21 cellular contexts compared by ENCODE assay signal in genomic region chr17:72425133-72425795, GRCh38.
DNase-seq lines count a peak whose midpoint lies in the region; ATAC-seq, FAIRE-seq and TF ChIP-seq lines count a peak whose summit lies in the region.
"Had no signal": no experiment of that assay in that cellular context is flagged by ENCODE, and none has a peak within 500 bp of the region (broad histone marks: within the 10 kb centered on the region; RNA-seq: fewer than 3 reads in every experiment).

No MANE protein-coding gene starts in this region.

- H3K27ac ChIP-seq in RWPE2 (ENCODE audit: poor library complexity, severe bottlenecking) (peak overlapping the region; percentile 93), neural progenitor cell (no peak overlapping the region)

- H3K36me3 Mint-ChIP-seq in activated CD4-positive, alpha-beta memory T cell treated with anti-CD3 and anti-CD28 coated beads for 36 hours, result no peaks in the 10 kb centered on the region
- no peaks in the 10 kb centered on the region for H3K36me3 Mint-ChIP-seq in activated CD4-positive, alpha-beta memory T cell treated with anti-CD3 and anti-CD28 coated beads, Interleukin-2, amount 10 ng/mL, durations not matched to agents 7 days and 5 days (ENCODE audit: low read depth)
- no peaks in the 10 kb centered on the region for H3K36me3 Mint-ChIP-seq in neural progenitor cell
- H3K36me3 Mint-ChIP-seq: CD4-positive, CD25-positive, alpha-beta regulatory T cell had no signal

- CTCF ChIA-PET in activated CD4-positive, alpha-beta memory T cell treated with anti-CD3 and anti-CD28 coated beads for 36 hours (lab: Charles Lee), result no interaction called here
- CTCF ChIA-PET in activated CD4-positive, alpha-beta memory T cell treated with anti-CD3 and anti-CD28 coated beads, Interleukin-2, amount 10 ng/mL, durations not matched to agents 7 days and 5 days (lab: Charles Lee), result no interaction called here

- no peaks in the 10 kb centered on the region for H3K79me2 ChIP-seq in neural progenitor cell (ENCODE audit: low read depth)

- no peak overlapping the region for H3K4me2 ChIP-seq in neural progenitor cell

- peaks cover 45% of the 10 kb centered on the region for H3K4me1 Mint-ChIP-seq in activated CD4-positive, alpha-beta memory T cell treated with anti-CD3 and anti-CD28 coated beads for 36 hours (ENCODE audit: low read depth)
- H3K4me1 Mint-ChIP-seq in activated CD4-positive, alpha-beta memory T cell treated with anti-CD3 and anti-CD28 coated beads, Interleukin-2, amount 10 ng/mL, durations not matched to agents 7 days and 5 days, result peaks cover 29% of the 10 kb centered on the region
- peaks cover 10% of the 10 kb centered on the region for H3K4me1 Mint-ChIP-seq in neural progenitor cell

- H3K27ac Mint-ChIP-seq in activated CD4-positive, alpha-beta memory T cell treated with anti-CD3 and anti-CD28 coated beads for 36 hours, result no peak overlapping the region
- H3K27ac Mint-ChIP-seq in activated CD4-positive, alpha-beta memory T cell treated with anti-CD3 and anti-CD28 coated beads, Interleukin-2, amount 10 ng/mL, durations not matched to agents 7 days and 5 days, result no peak overlapping the region
- peak overlapping the region; percentile 21 for H3K27ac Mint-ChIP-seq in neural progenitor cell

- ATAC-seq in RWPE2 (ENCODE audit: low read depth) (no peak), GM21526 (IDR thresholded peaks at IDR 0.05; ENCODE audit: low FRiP score, unreplicated experiment) (no peak), left lobe of liver (no peak)
- ATAC-seq: HepG2 had no signal

- FAIRE-seq in GM18507 (lab: Jason Lieb, UNC), result peak; percentile 70
- FAIRE-seq: GM12892, HepG2 had no signal

- H3K9me3 ChIP-seq in RWPE2 (ENCODE audit: severe bottlenecking) (no peaks in the 10 kb centered on the region), neural progenitor cell (ENCODE audit: low read depth) (no peaks in the 10 kb centered on the region)
- H3K9me3 ChIP-seq: BE2C had no signal

- TF ChIP-seq CTCF in RWPE2 (IDR thresholded peaks at IDR 0.05; ENCODE audit: poor library complexity, severe bottlenecking), result no peak
- no peak for TF ChIP-seq CTCF in neural progenitor cell (IDR thresholded peaks at IDR 0.05)

- H4K20me1 ChIP-seq in neural progenitor cell (ENCODE audit: low read depth), result no peaks in the 10 kb centered on the region

- DNase-seq in activated CD4-positive, alpha-beta memory T cell treated with anti-CD3 and anti-CD28 coated beads for 36 hours, result peak; percentile 33
- DNase-seq in activated CD4-positive, alpha-beta memory T cell treated with anti-CD3 and anti-CD28 coated beads, Interleukin-2, amount 10 ng/mL, durations not matched to agents 7 days and 5 days, result no peak
- DNase-seq in GM18507 (ENCODE audit: extremely low spot score, insufficient read length, low read depth) (no peak), RWPE2 (ENCODE audit: low spot score) (no peak), neural progenitor cell (ENCODE audit: low spot score) (no peak), ecto neural progenitor cell (ENCODE audit: low spot score) (no peak), left lobe of liver (ENCODE audit: low spot score) (no peak)
- DNase-seq: 8988T; BE2C; CD4-positive, CD25-positive, alpha-beta regulatory T cell; EL; H9; KG1; NCI-H1417; NCI-H187; NCI-H226; NCI-H524; NCI-H82 had no signal

- no peak overlapping the region for H2AFZ ChIP-seq in neural progenitor cell (replicated peaks)

- H3K27me3 Mint-ChIP-seq in activated CD4-positive, alpha-beta memory T cell treated with anti-CD3 and anti-CD28 coated beads for 36 hours, result no peaks in the 10 kb centered on the region
- H3K27me3 Mint-ChIP-seq in activated CD4-positive, alpha-beta memory T cell treated with anti-CD3 and anti-CD28 coated beads, Interleukin-2, amount 10 ng/mL, durations not matched to agents 7 days and 5 days, result no peaks in the 10 kb centered on the region
- peaks cover 7% of the 10 kb centered on the region for H3K27me3 Mint-ChIP-seq in neural progenitor cell (ENCODE audit: insufficient read depth, low read depth)

- POLR2A ChIA-PET in activated CD4-positive, alpha-beta memory T cell treated with anti-CD3 and anti-CD28 coated beads for 36 hours (lab: Charles Lee), result no interaction called here
- POLR2A ChIA-PET in activated CD4-positive, alpha-beta memory T cell treated with anti-CD3 and anti-CD28 coated beads, Interleukin-2, amount 10 ng/mL, durations not matched to agents 7 days and 5 days (lab: Charles Lee), result no interaction called here

- H3K4me3 ChIP-seq in RWPE2 (ENCODE audit: severe bottlenecking), result no peak overlapping the region
- no peak overlapping the region for H3K4me3 ChIP-seq in neural progenitor cell

- no peak overlapping the region for H3K9ac ChIP-seq in neural progenitor cell

- peaks cover 19% of the 10 kb centered on the region for H3K36me3 ChIP-seq in RWPE2 (ENCODE audit: low read depth)
- no peaks in the 10 kb centered on the region for H3K36me3 ChIP-seq in neural progenitor cell
- H3K36me3 ChIP-seq: BE2C had no signal

- H3K9me3 Mint-ChIP-seq in activated CD4-positive, alpha-beta memory T cell treated with anti-CD3 and anti-CD28 coated beads for 36 hours, result no peaks in the 10 kb centered on the region
- no peaks in the 10 kb centered on the region for H3K9me3 Mint-ChIP-seq in activated CD4-positive, alpha-beta memory T cell treated with anti-CD3 and anti-CD28 coated beads, Interleukin-2, amount 10 ng/mL, durations not matched to agents 7 days and 5 days
- no peaks in the 10 kb centered on the region for H3K9me3 Mint-ChIP-seq in neural progenitor cell
- H3K9me3 Mint-ChIP-seq: H9 had no signal

- no peaks in the 10 kb centered on the region for H3F3A ChIP-seq in neural progenitor cell (ENCODE audit: low read depth)

- H3K27me3 ChIP-seq in RWPE2 (ENCODE audit: insufficient read depth, poor library complexity, severe bottlenecking) (no peaks in the 10 kb centered on the region), neural progenitor cell (no peaks in the 10 kb centered on the region)
- H3K27me3 ChIP-seq: BE2C had no signal

- H3K4me3 Mint-ChIP-seq in activated CD4-positive, alpha-beta memory T cell treated with anti-CD3 and anti-CD28 coated beads for 36 hours, result no peak overlapping the region
- no peak overlapping the region for H3K4me3 Mint-ChIP-seq in activated CD4-positive, alpha-beta memory T cell treated with anti-CD3 and anti-CD28 coated beads, Interleukin-2, amount 10 ng/mL, durations not matched to agents 7 days and 5 days
- H3K4me3 Mint-ChIP-seq in neural progenitor cell, result no peak overlapping the region
- H3K4me3 Mint-ChIP-seq: H9 had no signal

- H3K4me1 ChIP-seq in RWPE2 (ENCODE audit: insufficient read depth, poor library complexity, severe bottlenecking) (peaks cover 40% of the 10 kb centered on the region), neural progenitor cell (peaks cover 4% of the 10 kb centered on the region)

- intact Hi-C loops in activated CD4-positive, alpha-beta memory T cell treated with anti-CD3 and anti-CD28 coated beads for 36 hours (cut with micrococcal nuclease), result no loop called here
